ENCODE assay signal across 34 cellular contexts in genomic region chr4:159770969-159771368, GRCh38.
"Had no signal": no experiment of that assay in that cellular context is flagged by ENCODE, and none has a peak within 500 bp of the region (broad histone marks: within the 10 kb centered on the region; RNA-seq: fewer than 3 reads in every experiment).

No MANE protein-coding gene starts in this region.

- H3K9me3 ChIP-seq: adrenal gland, body of pancreas had no signal

- ATAC-seq: activated CD4-positive, alpha-beta T cell treated with anti-CD3 and anti-CD28 coated beads for 36 hours; activated CD8-positive, alpha-beta memory T cell treated with anti-CD3 and anti-CD28 coated beads, Interleukin-2, amount 10 ng/mL, durations not matched to agents 7 days and 5 days; activated CD8-positive, alpha-beta T cell treated with anti-CD3 and anti-CD28 coated beads, Interleukin-2, amount 10 ng/mL, durations not matched to agents 7 days and 5 days; activated naive CD8-positive, alpha-beta T cell treated with anti-CD3 and anti-CD28 coated beads, Interleukin-2, amount 50 U/mL, for 24 hours; body of pancreas; esophagus mucosa had no signal

- H3K27me3 ChIP-seq: adrenal gland, body of pancreas, cardiac muscle cell, dorsolateral prefrontal cortex had no signal

- H3K9me3 Mint-ChIP-seq: activated CD4-positive, alpha-beta T cell treated with anti-CD3 and anti-CD28 coated beads, Interleukin-2, amount 10 ng/mL, durations not matched to agents 24 days and 14 days; activated naive CD4-positive, alpha-beta T cell treated with anti-CD3 and anti-CD28 coated beads for 36 hours; activated naive CD4-positive, alpha-beta T cell treated with anti-CD3 and anti-CD28 coated beads, Interleukin-2, amount 50 U/mL, for 24 hours; activated naive CD8-positive, alpha-beta T cell treated with anti-CD3 and anti-CD28 coated beads for 36 hours; activated T-helper 1 cell treated with anti-CD3 and anti-CD28 coated beads, Interleukin-12 subunit alpha, Interleukin-12 subunit beta, Interleukin-2, Interleukin-4 antibody, amounts not matched to agents 30 ng/mL and 10 ng/mL and 1 ng/mL, durations not matched to agents 14 hours and 24 hours and 36 hours; dendritic cell treated with granulocyte-macrophage colony-stimulating factor and Interleukin-4, amounts not matched to agents 40 ng/mL and 50 ng/mL, for 4 days; T-helper 1 cell treated with Interleukin-12 subunit alpha and Interleukin-12 subunit beta and Interleukin-4 antibody, amounts not matched to agents 30 μg/mL and 1 μg/mL, for 36 hours had no signal

- DNase-seq: activated CD4-positive, alpha-beta memory T cell treated with anti-CD3 and anti-CD28 coated beads for 36 hours; activated CD4-positive, alpha-beta T cell treated with anti-CD3 and anti-CD28 coated beads for 36 hours; activated CD4-positive, alpha-beta T cell treated with anti-CD3 and anti-CD28 coated beads, Interleukin-2, amount 10 ng/mL, durations not matched to agents 24 days and 14 days; activated CD4-positive, CD25-positive, alpha-beta regulatory T cell; activated CD4-positive, CD25-positive, alpha-beta regulatory T cell treated with anti-CD3 and anti-CD28 coated beads, Interleukin-2, amount 50 U/mL, for 72 hours; activated CD8-positive, alpha-beta memory T cell treated with anti-CD3 and anti-CD28 coated beads, Interleukin-2, amount 10 ng/mL, durations not matched to agents 7 days and 5 days; activated CD8-positive, alpha-beta memory T cell treated with anti-CD3 and anti-CD28 coated beads, Interleukin-2, amount 50 U/mL, for 4 hours; activated CD8-positive, alpha-beta T cell treated with anti-CD3 and anti-CD28 coated beads, Interleukin-2, amount 10 ng/mL, durations not matched to agents 7 days and 5 days; activated effector memory CD4-positive, alpha-beta T cell treated with anti-CD3 and anti-CD28 coated beads, Interleukin-2, amount 50 U/mL, for 16 hours; activated naive CD4-positive, alpha-beta T cell treated with anti-CD3 and anti-CD28 coated beads for 36 hours; activated naive CD8-positive, alpha-beta T cell treated with anti-CD3 and anti-CD28 coated beads for 36 hours; activated naive CD8-positive, alpha-beta T cell treated with anti-CD3 and anti-CD28 coated beads, Interleukin-2, amount 50 U/mL, for 24 hours; activated T-cell treated with anti-CD3 and anti-CD28 coated beads, Interleukin-2, amount 50 U/mL, for 1 hour; activated T-cell treated with anti-CD3 and anti-CD28 coated beads, Interleukin-2, amount 50 U/mL, for 48 hours; adrenal gland; amygdala; aorta; body of pancreas; central memory CD4-positive, alpha-beta T cell; cerebellar nuclear complex; dorsolateral prefrontal cortex; effector memory CD4-positive, alpha-beta T cell; endodermal cell; foreskin fibroblast; head of caudate nucleus; T-helper 9 cell had no signal

- H3K27me3 Mint-ChIP-seq: activated CD4-positive, alpha-beta memory T cell treated with anti-CD3 and anti-CD28 coated beads for 36 hours; activated CD4-positive, alpha-beta T cell treated with anti-CD3 and anti-CD28 coated beads for 36 hours; activated CD4-positive, alpha-beta T cell treated with anti-CD3 and anti-CD28 coated beads, Interleukin-2, amount 10 ng/mL, durations not matched to agents 24 days and 14 days; activated CD8-positive, alpha-beta memory T cell treated with anti-CD3 and anti-CD28 coated beads, Interleukin-2, amount 10 ng/mL, durations not matched to agents 7 days and 5 days; activated naive CD4-positive, alpha-beta T cell treated with anti-CD3 and anti-CD28 coated beads, Interleukin-2, amount 50 U/mL, for 24 hours; activated naive CD8-positive, alpha-beta T cell treated with anti-CD3 and anti-CD28 coated beads for 36 hours; activated naive CD8-positive, alpha-beta T cell treated with anti-CD3 and anti-CD28 coated beads, Interleukin-2, amount 50 U/mL, for 24 hours; dendritic cell treated with granulocyte-macrophage colony-stimulating factor and Interleukin-4, amounts not matched to agents 40 ng/mL and 50 ng/mL, for 4 days had no signal

- H3K4me3 ChIP-seq: adrenal gland, body of pancreas, cardiac muscle cell, coronary artery, dorsolateral prefrontal cortex had no signal

- H3K4me1 Mint-ChIP-seq: activated CD4-positive, alpha-beta T cell treated with anti-CD3 and anti-CD28 coated beads for 36 hours; activated CD4-positive, alpha-beta T cell treated with anti-CD3 and anti-CD28 coated beads, Interleukin-2, amount 10 ng/mL, durations not matched to agents 24 days and 14 days; activated CD8-positive, alpha-beta memory T cell treated with anti-CD3 and anti-CD28 coated beads, Interleukin-2, amount 10 ng/mL, durations not matched to agents 7 days and 5 days; activated naive CD4-positive, alpha-beta T cell treated with anti-CD3 and anti-CD28 coated beads, Interleukin-2, amount 50 U/mL, for 24 hours; activated naive CD8-positive, alpha-beta T cell treated with anti-CD3 and anti-CD28 coated beads for 36 hours; activated naive CD8-positive, alpha-beta T cell treated with anti-CD3 and anti-CD28 coated beads, Interleukin-2, amount 50 U/mL, for 24 hours had no signal

- H3K4me1 ChIP-seq: adrenal gland, body of pancreas had no signal

- H3K36me3 ChIP-seq: adrenal gland, cardiac muscle cell had no signal

- H3K36me3 Mint-ChIP-seq: activated CD4-positive, alpha-beta memory T cell treated with anti-CD3 and anti-CD28 coated beads for 36 hours; activated CD8-positive, alpha-beta memory T cell treated with anti-CD3 and anti-CD28 coated beads, Interleukin-2, amount 10 ng/mL, durations not matched to agents 7 days and 5 days; activated naive CD4-positive, alpha-beta T cell treated with anti-CD3 and anti-CD28 coated beads, Interleukin-2, amount 50 U/mL, for 24 hours had no signal

- H3K4me3 Mint-ChIP-seq: activated CD4-positive, alpha-beta memory T cell treated with anti-CD3 and anti-CD28 coated beads for 36 hours; activated CD4-positive, alpha-beta T cell treated with anti-CD3 and anti-CD28 coated beads for 36 hours; activated CD4-positive, alpha-beta T cell treated with anti-CD3 and anti-CD28 coated beads, Interleukin-2, amount 10 ng/mL, durations not matched to agents 24 days and 14 days; activated CD8-positive, alpha-beta memory T cell treated with anti-CD3 and anti-CD28 coated beads, Interleukin-2, amount 10 ng/mL, durations not matched to agents 7 days and 5 days; activated CD8-positive, alpha-beta T cell treated with anti-CD3 and anti-CD28 coated beads, Interleukin-2, amount 10 ng/mL, durations not matched to agents 7 days and 5 days; activated naive CD4-positive, alpha-beta T cell treated with anti-CD3 and anti-CD28 coated beads for 36 hours; activated naive CD4-positive, alpha-beta T cell treated with anti-CD3 and anti-CD28 coated beads, Interleukin-2, amount 50 U/mL, for 24 hours; activated naive CD8-positive, alpha-beta T cell treated with anti-CD3 and anti-CD28 coated beads for 36 hours; activated naive CD8-positive, alpha-beta T cell treated with anti-CD3 and anti-CD28 coated beads, Interleukin-2, amount 50 U/mL, for 24 hours; activated T-helper 1 cell treated with anti-CD3 and anti-CD28 coated beads, Interleukin-12 subunit alpha, Interleukin-12 subunit beta, Interleukin-2, Interleukin-4 antibody, amounts not matched to agents 30 ng/mL and 10 ng/mL and 1 ng/mL, durations not matched to agents 14 hours and 24 hours and 36 hours; dendritic cell treated with granulocyte-macrophage colony-stimulating factor and Interleukin-4, amounts not matched to agents 40 ng/mL and 50 ng/mL, for 4 days; endodermal cell; T-helper 1 cell treated with Interleukin-12 subunit alpha and Interleukin-12 subunit beta and Interleukin-4 antibody, amounts not matched to agents 30 μg/mL and 1 μg/mL, for 36 hours had no signal

- H3K27ac ChIP-seq: adrenal gland, body of pancreas, cardiac muscle cell, coronary artery, dorsolateral prefrontal cortex had no signal

- H3K27ac Mint-ChIP-seq: activated CD4-positive, alpha-beta memory T cell treated with anti-CD3 and anti-CD28 coated beads for 36 hours; activated CD4-positive, alpha-beta T cell treated with anti-CD3 and anti-CD28 coated beads for 36 hours; activated CD4-positive, alpha-beta T cell treated with anti-CD3 and anti-CD28 coated beads, Interleukin-2, amount 10 ng/mL, durations not matched to agents 24 days and 14 days; activated CD8-positive, alpha-beta memory T cell treated with anti-CD3 and anti-CD28 coated beads, Interleukin-2, amount 10 ng/mL, durations not matched to agents 7 days and 5 days; activated CD8-positive, alpha-beta T cell treated with anti-CD3 and anti-CD28 coated beads, Interleukin-2, amount 10 ng/mL, durations not matched to agents 7 days and 5 days; activated naive CD4-positive, alpha-beta T cell treated with anti-CD3 and anti-CD28 coated beads for 36 hours; activated naive CD4-positive, alpha-beta T cell treated with anti-CD3 and anti-CD28 coated beads, Interleukin-2, amount 50 U/mL, for 24 hours; activated naive CD8-positive, alpha-beta T cell treated with anti-CD3 and anti-CD28 coated beads for 36 hours; activated naive CD8-positive, alpha-beta T cell treated with anti-CD3 and anti-CD28 coated beads, Interleukin-2, amount 50 U/mL, for 24 hours; activated T-helper 1 cell treated with anti-CD3 and anti-CD28 coated beads, Interleukin-12 subunit alpha, Interleukin-12 subunit beta, Interleukin-2, Interleukin-4 antibody, amounts not matched to agents 30 ng/mL and 10 ng/mL and 1 ng/mL, durations not matched to agents 14 hours and 24 hours and 36 hours; activated T-helper 2 cell treated with anti-CD3 and anti-CD28 coated beads, Interferon-gamma antibody, Interleukin-2, Interleukin-4, amounts not matched to agents 10 μg/mL and 5 μg/mL and 100 μg/mL, durations not matched to agents 14 hours and 24 hours and 36 hours; dendritic cell treated with granulocyte-macrophage colony-stimulating factor and Interleukin-4, amounts not matched to agents 40 ng/mL and 50 ng/mL, for 4 days; endodermal cell; T-helper 1 cell treated with Interleukin-12 subunit alpha and Interleukin-12 subunit beta and Interleukin-4 antibody, amounts not matched to agents 30 μg/mL and 1 μg/mL, for 36 hours had no signal
